In the genomic region with DNA sequence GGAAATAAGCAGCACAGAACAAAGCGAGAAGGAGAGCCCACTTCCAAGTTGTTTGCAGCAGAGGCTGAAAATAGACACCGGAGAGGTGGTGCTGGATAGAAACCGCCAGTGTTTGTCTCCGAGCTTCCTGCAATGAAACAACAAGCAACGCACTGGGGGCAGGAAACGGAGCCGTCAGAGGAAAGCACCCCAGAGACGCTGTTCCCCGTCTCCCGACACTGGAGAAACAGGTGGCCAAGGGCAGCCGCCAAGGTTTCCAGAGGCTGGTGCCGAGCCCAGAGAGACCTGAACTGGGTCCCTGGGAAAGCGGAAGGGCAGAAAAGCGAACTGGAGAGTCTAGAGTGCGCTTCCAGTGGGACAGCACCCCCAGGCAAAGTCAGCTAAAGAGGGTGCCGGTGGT, we compare ENCODE assay signal across 28 cellular contexts.
"Had no signal": no experiment of that assay in that cellular context is flagged by ENCODE, and none has a peak within 500 bp of the region (broad histone marks: within the 10 kb centered on the region; RNA-seq: fewer than 3 reads in every experiment).

No MANE protein-coding gene starts in this region.

- H2AFZ ChIP-seq: hepatocyte had no signal

- H3K4me1 Mint-ChIP-seq: activated CD4-positive, alpha-beta memory T cell treated with anti-CD3 and anti-CD28 coated beads, Interleukin-2, amount 10 ng/mL, durations not matched to agents 7 days and 5 days; activated CD4-positive, alpha-beta T cell treated with anti-CD3 and anti-CD28 coated beads, Interleukin-2, amount 10 ng/mL, durations not matched to agents 7 days and 5 days; activated T-helper 17 cell treated with anti-CD3 and anti-CD28 coated beads, Interleukin-2, amount 50 U/mL, for 72 hours had no signal

- H3K27me3 Mint-ChIP-seq: activated CD4-positive, alpha-beta memory T cell treated with anti-CD3 and anti-CD28 coated beads, Interleukin-2, amount 10 ng/mL, durations not matched to agents 7 days and 5 days had no signal

- ATAC-seq: activated T-cell treated with anti-CD3 and anti-CD28 coated beads, Interleukin-2, amount 50 U/mL, for 72 hours; activated T-helper 17 cell treated with anti-CD3 and anti-CD28 coated beads, Interleukin-2, amount 50 U/mL, for 72 hours; effector memory CD8-positive, alpha-beta T cell; gastroesophageal sphincter had no signal

- H3K27ac Mint-ChIP-seq: activated CD4-positive, alpha-beta memory T cell treated with anti-CD3 and anti-CD28 coated beads, Interleukin-2, amount 10 ng/mL, durations not matched to agents 7 days and 5 days; activated CD4-positive, alpha-beta T cell treated with anti-CD3 and anti-CD28 coated beads, Interleukin-2, amount 10 ng/mL, durations not matched to agents 7 days and 5 days; activated naive CD8-positive, alpha-beta T cell; activated T-cell treated with anti-CD3 and anti-CD28 coated beads, Interleukin-2, amount 50 U/mL, for 24 hours; activated T-cell treated with anti-CD3 and anti-CD28 coated beads, Interleukin-2, amount 50 U/mL, for 72 hours; activated T-helper 17 cell treated with anti-CD3 and anti-CD28 coated beads, Interleukin-2, amount 50 U/mL, for 72 hours; effector memory CD8-positive, alpha-beta T cell had no signal

- H3K4me1 ChIP-seq: esophagus muscularis mucosa, gastroesophageal sphincter had no signal

- H3K9me3 Mint-ChIP-seq: activated CD4-positive, alpha-beta memory T cell treated with anti-CD3 and anti-CD28 coated beads, Interleukin-2, amount 10 ng/mL, durations not matched to agents 7 days and 5 days; activated CD4-positive, alpha-beta T cell treated with anti-CD3 and anti-CD28 coated beads, Interleukin-2, amount 10 ng/mL, durations not matched to agents 7 days and 5 days; activated T-cell treated with anti-CD3 and anti-CD28 coated beads, Interleukin-2, amount 50 U/mL, for 24 hours; activated T-cell treated with anti-CD3 and anti-CD28 coated beads, Interleukin-2, amount 50 U/mL, for 72 hours had no signal

- H3K4me3 Mint-ChIP-seq: activated CD4-positive, alpha-beta memory T cell treated with anti-CD3 and anti-CD28 coated beads, Interleukin-2, amount 10 ng/mL, durations not matched to agents 7 days and 5 days; activated CD4-positive, alpha-beta T cell treated with anti-CD3 and anti-CD28 coated beads, Interleukin-2, amount 10 ng/mL, durations not matched to agents 7 days and 5 days; activated naive CD8-positive, alpha-beta T cell; activated T-cell treated with anti-CD3 and anti-CD28 coated beads, Interleukin-2, amount 50 U/mL, for 24 hours; activated T-cell treated with anti-CD3 and anti-CD28 coated beads, Interleukin-2, amount 50 U/mL, for 72 hours; activated T-helper 17 cell treated with anti-CD3 and anti-CD28 coated beads, Interleukin-2, amount 50 U/mL, for 72 hours; effector memory CD8-positive, alpha-beta T cell had no signal

- H3K4me2 ChIP-seq: hepatocyte had no signal

- H3K79me2 ChIP-seq: hepatocyte had no signal

- H3K36me3 ChIP-seq: esophagus muscularis mucosa, gastroesophageal sphincter, heart right ventricle had no signal

- H3K36me3 Mint-ChIP-seq: activated naive CD8-positive, alpha-beta T cell had no signal

- H3K27me3 ChIP-seq: esophagus muscularis mucosa, gastroesophageal sphincter, hepatocyte had no signal

- DNase-seq: activated CD4-positive, alpha-beta memory T cell treated with anti-CD3 and anti-CD28 coated beads, Interleukin-2, amount 10 ng/mL, durations not matched to agents 7 days and 5 days; activated CD4-positive, alpha-beta T cell treated with anti-CD3 and anti-CD28 coated beads for 1 hour; activated CD4-positive, alpha-beta T cell treated with anti-CD3 and anti-CD28 coated beads for 4 hours; activated CD4-positive, alpha-beta T cell treated with anti-CD3 and anti-CD28 coated beads, Interleukin-2, amount 10 ng/mL, durations not matched to agents 7 days and 5 days; activated CD4-positive, alpha-beta T cell treated with anti-CD3 and anti-CD28 coated beads, Interleukin-2, amount 50 U/mL, for 4 hours; activated CD8-positive, alpha-beta memory T cell treated with anti-CD3 and anti-CD28 coated beads, Interleukin-2, amount 50 U/mL, for 48 hours; activated effector memory CD4-positive, alpha-beta T cell treated with Interleukin-2 at 50 U/mL for 16 hours; activated gamma-delta T cell treated with Interleukin-2 at 50 U/mL for 16 hours; activated naive CD4-positive, alpha-beta T cell treated with anti-CD3 and anti-CD28 coated beads, Interleukin-2, amount 50 U/mL, for 16 hours; activated naive CD4-positive, alpha-beta T cell treated with Interleukin-2 at 50 U/mL for 16 hours; activated T-cell treated with anti-CD3 and anti-CD28 coated beads for 4 hours; activated T-cell treated with anti-CD3 and anti-CD28 coated beads, Interleukin-2, amount 50 U/mL, for 24 hours; activated T-cell treated with anti-CD3 and anti-CD28 coated beads, Interleukin-2, amount 50 U/mL, for 72 hours; amniotic stem cell; caudate nucleus; cortex of kidney; dermis blood vessel endothelial cell; effector CD4-positive, alpha-beta T cell; effector memory CD8-positive, alpha-beta T cell; erythroblast; foreskin melanocyte; T-helper 2 cell had no signal

- H3K27ac ChIP-seq: esophagus muscularis mucosa, gastroesophageal sphincter, hepatocyte had no signal

- H3K4me3 ChIP-seq: esophagus muscularis mucosa, gastroesophageal sphincter, heart right ventricle, hepatocyte had no signal
